Comparison of ENCODE assay signal across 9 cellular contexts in the genomic region with DNA sequence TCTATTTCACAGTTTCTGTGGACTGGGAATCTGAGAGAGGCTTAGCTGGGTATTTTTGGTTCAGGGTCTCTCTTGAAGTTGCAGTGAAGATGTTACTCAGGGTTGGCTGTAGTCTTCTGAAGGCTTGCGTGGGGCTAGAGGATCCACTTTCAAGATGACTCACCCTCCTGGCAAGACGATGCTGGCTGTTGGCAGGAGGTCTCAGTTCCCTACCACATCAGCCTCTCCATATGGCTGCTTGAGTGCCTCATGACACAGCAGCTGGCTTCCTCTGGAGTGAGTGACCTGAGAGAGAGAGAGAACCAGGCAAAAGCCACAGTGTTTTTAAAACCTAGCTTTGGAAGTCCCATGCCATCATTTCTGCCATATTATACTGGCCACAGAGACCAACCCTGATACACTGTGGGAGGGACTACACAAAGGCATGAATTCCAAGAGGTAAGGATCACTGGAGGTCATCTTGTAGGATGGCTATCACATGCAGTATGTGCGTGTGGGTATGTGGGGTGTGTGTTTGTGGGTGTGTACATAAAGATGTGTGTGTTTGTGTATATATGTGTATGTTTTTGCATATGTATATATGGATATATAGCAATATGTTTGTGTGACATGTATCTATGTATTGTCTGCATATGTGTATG. TPM values are rescaled to one million over a fixed set of nuclear protein-coding genes. Genes with fewer than 3 reads are reported as not detected.
DNase-seq lines count a peak whose midpoint lies in the region; ATAC-seq lines count a peak whose summit lies in the region.
"Had no signal": no experiment of that assay in that cellular context is flagged by ENCODE, and none has a peak within 500 bp of the region (broad histone marks: within the 10 kb centered on the region; RNA-seq: fewer than 3 reads in every experiment).

No MANE protein-coding gene starts in this region.

- no peaks in the 10 kb centered on the region for H3K9me3 Mint-ChIP-seq in activated CD4-positive, alpha-beta T cell treated with anti-CD3 and anti-CD28 coated beads, Interleukin-2, amount 10 ng/mL, durations not matched to agents 7 days and 5 days

- no peak overlapping the region for H3K27ac Mint-ChIP-seq in activated CD4-positive, alpha-beta T cell treated with anti-CD3 and anti-CD28 coated beads, Interleukin-2, amount 10 ng/mL, durations not matched to agents 7 days and 5 days

- H3K36me3 Mint-ChIP-seq in activated CD4-positive, alpha-beta T cell treated with anti-CD3 and anti-CD28 coated beads, Interleukin-2, amount 10 ng/mL, durations not matched to agents 7 days and 5 days (ENCODE audit: low read depth): no peaks in the 10 kb centered on the region

- POLR2A ChIA-PET in activated CD4-positive, alpha-beta T cell treated with anti-CD3 and anti-CD28 coated beads, Interleukin-2, amount 10 ng/mL, durations not matched to agents 7 days and 5 days (lab: Charles Lee): no interaction called here

- H3K9me3 ChIP-seq in SJCRH30 (replicated peaks): no peaks in the 10 kb centered on the region

- ATAC-seq in GM19468 (IDR thresholded peaks at IDR 0.05; ENCODE audit: extremely low read depth, unreplicated experiment) (peak; percentile 45), HG03460 (IDR thresholded peaks at IDR 0.05; ENCODE audit: unreplicated experiment) (peak; percentile 86), left cardiac atrium (peak; percentile 64 to 93)

- H3K4me1 Mint-ChIP-seq in activated CD4-positive, alpha-beta T cell treated with anti-CD3 and anti-CD28 coated beads, Interleukin-2, amount 10 ng/mL, durations not matched to agents 7 days and 5 days: peaks cover 4% of the 10 kb centered on the region

- H3K4me3 Mint-ChIP-seq in activated CD4-positive, alpha-beta T cell treated with anti-CD3 and anti-CD28 coated beads, Interleukin-2, amount 10 ng/mL, durations not matched to agents 7 days and 5 days: no peak overlapping the region

- H3K27me3 ChIP-seq in SJCRH30: no peaks in the 10 kb centered on the region; the same call in 1 of the 2 replicates

- H3K27me3 Mint-ChIP-seq in activated CD4-positive, alpha-beta T cell treated with anti-CD3 and anti-CD28 coated beads, Interleukin-2, amount 10 ng/mL, durations not matched to agents 7 days and 5 days: peaks cover 23% of the 10 kb centered on the region

- H3K36me3 ChIP-seq in SJCRH30: no peaks in the 10 kb centered on the region

- CTCF ChIA-PET in activated CD4-positive, alpha-beta T cell treated with anti-CD3 and anti-CD28 coated beads, Interleukin-2, amount 10 ng/mL, durations not matched to agents 7 days and 5 days (lab: Charles Lee): interaction anchor here (0.6 to 1.4 kb wide), 2 partner anchors 25 to 186 kb away, joined by 3 read pairs; a partner anchor contains a TSS

- no peak overlapping the region for H3K27ac ChIP-seq in SJCRH30

- intact Hi-C loops in left cardiac atrium (cut with DNase I): no loop called here

- peaks cover 9% of the 10 kb centered on the region; the same call in 1 of the 2 replicates for H3K4me1 ChIP-seq in SJCRH30

- DNase-seq in CD1c-positive myeloid dendritic cell (ENCODE audit: extremely low spot score) (peak; percentile 90), SJCRH30 (peak; percentile 58 to 68), left cardiac atrium (peak; percentile 60), NCI-H2081 (lab: John Stamatoyannopoulos, UW) (no peak)
- no peak for DNase-seq in activated CD4-positive, CD25-positive, alpha-beta regulatory T cell (lab: John Stamatoyannopoulos, UW)
- no peak for DNase-seq in activated CD4-positive, alpha-beta T cell treated with anti-CD3 and anti-CD28 coated beads, Interleukin-2, amount 10 ng/mL, durations not matched to agents 7 days and 5 days

- H3K4me3 ChIP-seq in SJCRH30: no peak overlapping the region

RNA-seq across cellular contexts. Expression of a gene that starts 25.1 kb away (rescaled TPM):
- 29.5 and 33.1 TPM in 2 replicates for total RNA-seq in SJCRH30 (2014; rRNA removed; shearing (Covaris generic))
- 10 to 100 TPM; 52.6 to 70.5 TPM for total RNA-seq in left cardiac atrium
- 10 to 100 TPM; 58.8 to 64.9 TPM for total RNA-seq in activated CD4-positive, alpha-beta T cell treated with anti-CD3 and anti-CD28 coated beads, Interleukin-2, amount 10 ng/mL, durations not matched to agents 7 days and 5 days

RNA-seq across cellular contexts. Expression of a gene that starts 30.1 kb away (rescaled TPM):
- total RNA-seq in SJCRH30 (2014; rRNA removed; shearing (Covaris generic)): not detected in 2 replicates
- total RNA-seq in left cardiac atrium: not detected
- total RNA-seq in activated CD4-positive, alpha-beta T cell treated with anti-CD3 and anti-CD28 coated beads, Interleukin-2, amount 10 ng/mL, durations not matched to agents 7 days and 5 days: not detected
- total RNA-seq: dermis microvascular lymphatic vessel endothelial cell had no signal

RNA-seq across cellular contexts. Expression of a gene that starts 53.4 kb away (rescaled TPM):
- total RNA-seq in SJCRH30 (2014; rRNA removed; shearing (Covaris generic)): not detected in 2 replicates
- total RNA-seq in left cardiac atrium: not detected
- not detected for total RNA-seq in activated CD4-positive, alpha-beta T cell treated with anti-CD3 and anti-CD28 coated beads, Interleukin-2, amount 10 ng/mL, durations not matched to agents 7 days and 5 days
- total RNA-seq: dermis microvascular lymphatic vessel endothelial cell had no signal

RNA-seq across cellular contexts. Expression of a gene that starts 55.5 kb away (rescaled TPM):
- total RNA-seq in SJCRH30 (2014; rRNA removed; shearing (Covaris generic)): 331 and 376 TPM in 2 replicates
- 1,000 to 10,000 TPM; 5,895 to 7,519 TPM for total RNA-seq in left cardiac atrium
- not detected for total RNA-seq in activated CD4-positive, alpha-beta T cell treated with anti-CD3 and anti-CD28 coated beads, Interleukin-2, amount 10 ng/mL, durations not matched to agents 7 days and 5 days
- total RNA-seq: dermis microvascular lymphatic vessel endothelial cell had no signal

Comparison
In these comparisons a context has a peak if more than half of its experiments do, and no peak if none do; other contexts are left out.
1. DNase-seq: peak in CD1c-positive myeloid dendritic cell (single experiment), SJCRH30 (2 of 2) and left cardiac atrium (single experiment); none in NCI-H2081 (0 of 2), activated CD4-positive, CD25-positive, alpha-beta regulatory T cell (0 of 4) and activated CD4-positive, alpha-beta T cell treated with anti-CD3 and anti-CD28 coated beads, Interleukin-2, amount 10 ng/mL, durations not matched to agents 7 days and 5 days (single experiment).
2. Peak in every context shown above with its lines, with median percentiles within 50 percentile points of each other: ATAC-seq.